ENCODE assay signal across 8 cellular contexts in genomic region chr9:84140535-84141101, GRCh38.
DNase-seq lines count a peak whose midpoint lies in the region; ATAC-seq and TF ChIP-seq lines count a peak whose summit lies in the region.

No MANE protein-coding gene starts in this region.

- no peak for TF ChIP-seq CTCF in brain (conservative IDR thresholded peaks at IDR 0.05)
- TF ChIP-seq CTCF in kidney epithelial cell (IDR thresholded peaks at IDR 0.05; ENCODE audit: insufficient read depth, low read length, poor library complexity, severe bottlenecking): no peak

- H3K36me3 Mint-ChIP-seq in brain: no peaks in the 10 kb centered on the region

- H3K4me3 Mint-ChIP-seq in brain: peak overlapping the region; percentile 20 to 84 (median 76)

- ATAC-seq in stimulated activated naive CD8-positive, alpha-beta T cell treated with anti-CD3 and anti-CD28 coated beads, Interleukin-15, Interleukin-2, amounts not matched to agents 100 U/mL and 50 U/mL, for 24 hours: peak; percentile 14
- ATAC-seq in GM19467 (IDR thresholded peaks at IDR 0.05; ENCODE audit: unreplicated experiment): no peak
- no peak for ATAC-seq in HG03469 (IDR thresholded peaks at IDR 0.05; ENCODE audit: unreplicated experiment)

- H3K9me3 Mint-ChIP-seq in brain: peaks cover 0 to 7% (median 0%) of the 10 kb centered on the region in 5 experiments

- peaks cover 9% of the 10 kb centered on the region for H3K27me3 Mint-ChIP-seq in brain

- peak overlapping the region; percentile 24 for H3K4me3 ChIP-seq in kidney epithelial cell (ENCODE audit: low read depth, low read length)

- peak overlapping the region in 2 of 5 experiments; percentile 32 to 84 for H3K27ac Mint-ChIP-seq in brain

- H3K4me1 Mint-ChIP-seq in brain: peaks cover 61% of the 10 kb centered on the region

- H3K36me3 ChIP-seq in kidney epithelial cell (ENCODE audit: control insufficient read depth, insufficient read depth, low read length): no peaks in the 10 kb centered on the region

- peaks cover 20% of the 10 kb centered on the region for H3K27me3 ChIP-seq in kidney epithelial cell (ENCODE audit: control insufficient read depth, insufficient read depth, low read length)

- DNase-seq in DMS153 treated with DMSO at 0.1 percent for 48 hours (lab: John Stamatoyannopoulos, UW; ENCODE audit: unreplicated experiment): peak; percentile 82
- peak; percentile 25 to 46 for DNase-seq in NCI-H1930 (lab: John Stamatoyannopoulos, UW)
- no peak for DNase-seq in kidney epithelial cell (ENCODE audit: low read depth)
- DNase-seq in stimulated activated naive CD8-positive, alpha-beta T cell treated with anti-CD3 and anti-CD28 coated beads, Interleukin-15, Interleukin-2, amounts not matched to agents 100 U/mL and 50 U/mL, for 24 hours: peak; percentile 29
- DNase-seq in NCI-H1694 treated with DMSO at 0.1 percent for 48 hours (lab: John Stamatoyannopoulos, UW): no peak

Comparison
In these comparisons a context has a peak if more than half of its experiments do, and no peak if none do; other contexts are left out.
1. DNase-seq: peak in DMS153 treated with DMSO at 0.1 percent for 48 hours (single experiment), NCI-H1930 (2 of 2) and stimulated activated naive CD8-positive, alpha-beta T cell treated with anti-CD3 and anti-CD28 coated beads, Interleukin-15, Interleukin-2, amounts not matched to agents 100 U/mL and 50 U/mL, for 24 hours (single experiment); none in kidney epithelial cell (single experiment) and NCI-H1694 treated with DMSO at 0.1 percent for 48 hours (single experiment).